In genomic region chr1:167613984-167614383, GRCh38 we compare ENCODE assay signal across 1 cellular context. TPM values are rescaled to one million over a fixed set of nuclear protein-coding genes. Genes with fewer than 3 reads are reported as not detected.
"Had no signal": no experiment of that assay in that cellular context is flagged by ENCODE, and none has a peak within 500 bp of the region (broad histone marks: within the 10 kb centered on the region; RNA-seq: fewer than 3 reads in every experiment).

No MANE protein-coding gene starts in this region.

RNA-seq across cellular contexts. Expression of gene RCSD1, which starts 16.0 kb away (rescaled TPM):
- total RNA-seq: epithelial cell of proximal tubule had no signal
